Comparison of ENCODE assay signal across 15 cellular contexts in genomic region chr4:148515248-148515647, GRCh38.
DNase-seq lines count a peak whose midpoint lies in the region; ATAC-seq, FAIRE-seq and TF ChIP-seq lines count a peak whose summit lies in the region.
"Had no signal": no experiment of that assay in that cellular context is flagged by ENCODE, and none has a peak within 500 bp of the region (broad histone marks: within the 10 kb centered on the region; RNA-seq: fewer than 3 reads in every experiment).

No MANE protein-coding gene starts in this region.

- peak; percentile 20 for FAIRE-seq in HTR-8/SVneo (lab: Jason Lieb, UNC)

- no peaks in the 10 kb centered on the region for H3K36me3 ChIP-seq in kidney epithelial cell (ENCODE audit: control insufficient read depth, insufficient read depth, low read length)
- H3K36me3 ChIP-seq: upper lobe of left lung had no signal

- H3K9me3 Mint-ChIP-seq in activated naive CD4-positive, alpha-beta T cell treated with anti-CD3 and anti-CD28 coated beads, Interleukin-2, amount 10 ng/mL, durations not matched to agents 7 days and 5 days: peaks cover under 1% of the 10 kb centered on the region
- H3K9me3 Mint-ChIP-seq: T-helper 2 cell treated with Interferon-gamma antibody and Interleukin-4, amounts not matched to agents 5 μg/mL and 100 μg/mL, for 36 hours had no signal

- no peak for TF ChIP-seq CTCF in cardiac fibroblast (IDR thresholded peaks at IDR 0.05; ENCODE audit: low read depth, low read length)
- TF ChIP-seq CTCF in kidney epithelial cell (IDR thresholded peaks at IDR 0.05; ENCODE audit: insufficient read depth, low read length, poor library complexity, severe bottlenecking): no peak
- TF ChIP-seq CTCF in GM10266 (IDR thresholded peaks at IDR 0.05; ENCODE audit: control insufficient read depth, insufficient read depth, low read depth, missing control alignments): no peak

- H3K27ac ChIP-seq in substantia nigra (ENCODE audit: low read depth, low read length, poor library complexity, severe bottlenecking): no peak overlapping the region
- H3K27ac ChIP-seq: PC-9, upper lobe of left lung had no signal

- ATAC-seq in GM19467 (IDR thresholded peaks at IDR 0.05; ENCODE audit: unreplicated experiment): no peak

- no peaks in the 10 kb centered on the region for H3K36me3 Mint-ChIP-seq in activated naive CD4-positive, alpha-beta T cell treated with anti-CD3 and anti-CD28 coated beads, Interleukin-2, amount 10 ng/mL, durations not matched to agents 7 days and 5 days

- no peaks in the 10 kb centered on the region for H3K27me3 ChIP-seq in kidney epithelial cell (ENCODE audit: control insufficient read depth, insufficient read depth, low read length)
- H3K27me3 ChIP-seq: upper lobe of left lung had no signal

- DNase-seq in A172 (ENCODE audit: low spot score): peak; percentile 85
- DNase-seq in HTR-8/SVneo (ENCODE audit: insufficient read length, low spot score): peak; percentile 33
- peak; percentile 62 to 86 for DNase-seq in cardiac fibroblast (ENCODE audit: low read depth in 2 of 2)
- peak; percentile 41 for DNase-seq in kidney epithelial cell (ENCODE audit: low read depth)
- no peak for DNase-seq in substantia nigra (lab: John Stamatoyannopoulos, UW)
- DNase-seq in GM10266 (ENCODE audit: extremely low spot score): no peak
- no peak for DNase-seq in activated naive CD4-positive, alpha-beta T cell treated with anti-CD3 and anti-CD28 coated beads, Interleukin-2, amount 10 ng/mL, durations not matched to agents 7 days and 5 days
- DNase-seq: activated CD4-positive, alpha-beta memory T cell treated with anti-CD3 and anti-CD28 coated beads for 36 hours; activated effector memory CD4-positive, alpha-beta T cell treated with anti-CD3 and anti-CD28 coated beads, Interleukin-2, amount 50 U/mL, for 16 hours; central memory CD4-positive, alpha-beta T cell; NCI-H446 treated with DMSO at 0.1 percent for 48 hours; upper lobe of left lung had no signal

- H3K27me3 Mint-ChIP-seq in activated naive CD4-positive, alpha-beta T cell treated with anti-CD3 and anti-CD28 coated beads, Interleukin-2, amount 10 ng/mL, durations not matched to agents 7 days and 5 days: no peaks in the 10 kb centered on the region
- H3K27me3 Mint-ChIP-seq: activated CD4-positive, alpha-beta memory T cell treated with anti-CD3 and anti-CD28 coated beads for 36 hours had no signal

- CTCF ChIA-PET in activated naive CD4-positive, alpha-beta T cell treated with anti-CD3 and anti-CD28 coated beads, Interleukin-2, amount 10 ng/mL, durations not matched to agents 7 days and 5 days (lab: Charles Lee): no interaction called here

- no peak overlapping the region for H3K27ac Mint-ChIP-seq in activated naive CD4-positive, alpha-beta T cell treated with anti-CD3 and anti-CD28 coated beads, Interleukin-2, amount 10 ng/mL, durations not matched to agents 7 days and 5 days
- H3K27ac Mint-ChIP-seq: activated CD4-positive, alpha-beta memory T cell treated with anti-CD3 and anti-CD28 coated beads for 36 hours; T-helper 2 cell treated with Interferon-gamma antibody and Interleukin-4, amounts not matched to agents 5 μg/mL and 100 μg/mL, for 36 hours had no signal

- H3K4me3 Mint-ChIP-seq in activated naive CD4-positive, alpha-beta T cell treated with anti-CD3 and anti-CD28 coated beads, Interleukin-2, amount 10 ng/mL, durations not matched to agents 7 days and 5 days: no peak overlapping the region
- H3K4me3 Mint-ChIP-seq: activated CD4-positive, alpha-beta memory T cell treated with anti-CD3 and anti-CD28 coated beads for 36 hours; T-helper 2 cell treated with Interferon-gamma antibody and Interleukin-4, amounts not matched to agents 5 μg/mL and 100 μg/mL, for 36 hours had no signal

- no peak overlapping the region for H3K4me3 ChIP-seq in cardiac fibroblast (replicated peaks in 1 of 2; ENCODE audit: low read depth in 2 of 2, low read length in 2 of 2)
- no peak overlapping the region for H3K4me3 ChIP-seq in kidney epithelial cell (ENCODE audit: low read depth, low read length)
- H3K4me3 ChIP-seq: PC-9, upper lobe of left lung had no signal

- no peaks in the 10 kb centered on the region for H3K4me1 Mint-ChIP-seq in activated naive CD4-positive, alpha-beta T cell treated with anti-CD3 and anti-CD28 coated beads, Interleukin-2, amount 10 ng/mL, durations not matched to agents 7 days and 5 days

Comparison
In these comparisons a context has a peak if more than half of its experiments do, and no peak if none do; other contexts are left out.
1. DNase-seq: peak in A172 (single experiment), HTR-8/SVneo (single experiment), cardiac fibroblast (2 of 2) and kidney epithelial cell (single experiment); none in substantia nigra (0 of 49), GM10266 (single experiment) and activated naive CD4-positive, alpha-beta T cell treated with anti-CD3 and anti-CD28 coated beads, Interleukin-2, amount 10 ng/mL, durations not matched to agents 7 days and 5 days (single experiment).